In the genomic region with DNA sequence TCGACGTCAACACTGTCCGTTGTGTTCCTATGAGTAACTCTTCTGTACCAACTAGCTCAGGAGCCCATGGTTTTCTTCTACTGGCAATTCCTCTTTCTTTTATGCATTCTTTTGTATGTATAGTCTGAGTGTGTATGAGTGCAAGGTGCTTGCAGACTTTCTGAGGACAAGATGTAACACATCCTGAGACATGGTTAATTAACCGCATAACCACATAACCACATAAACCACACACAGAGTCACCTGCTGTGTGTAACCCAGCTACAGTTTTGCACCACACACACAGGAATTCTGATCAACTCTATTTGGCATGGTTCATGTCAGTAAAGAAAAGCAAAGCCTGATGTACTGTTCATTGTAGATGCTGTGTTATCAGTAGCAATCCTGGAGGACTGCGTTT, we compare ENCODE assay signal across 32 cellular contexts.
DNase-seq lines count a peak whose midpoint lies in the region; ATAC-seq, FAIRE-seq and TF ChIP-seq lines count a peak whose summit lies in the region.
"Had no signal": no experiment of that assay in that cellular context is flagged by ENCODE, and none has a peak within 500 bp of the region (broad histone marks: within the 10 kb centered on the region; RNA-seq: fewer than 3 reads in every experiment).

No MANE protein-coding gene starts in this region.

- peak; percentile 9 for FAIRE-seq in GM12891 (lab: Jason Lieb, UNC)
- peak; percentile 5 for FAIRE-seq in keratinocyte (lab: Jason Lieb, UNC)
- FAIRE-seq: A549, colon, GM12892 had no signal

- in situ Hi-C loops in ACHN (cut with HindIII; ENCODE audit: low pct_ligation_motif_present, low pct_unique_long_range_greater_than_20kb, low sequenced_read_pairs): no loop called here

- no peak for TF ChIP-seq POLR2A in GM12891 (IDR thresholded peaks at IDR 0.05; ENCODE audit: low read depth, low read length)

- no peak overlapping the region for H3K27ac ChIP-seq in keratinocyte (ENCODE audit: control insufficient read depth, insufficient read depth, low read length)
- H3K27ac ChIP-seq: A549, left lung, Peyer's patch, WERI-Rb-1 had no signal

- H3K79me2 ChIP-seq in keratinocyte (ENCODE audit: control insufficient read depth, insufficient read depth, low read length): no peaks in the 10 kb centered on the region

- H3K27me3 ChIP-seq in keratinocyte (ENCODE audit: control insufficient read depth, extremely low read depth, insufficient read depth, low read length): peaks cover 45% of the 10 kb centered on the region
- H3K27me3 ChIP-seq: left lung, Peyer's patch had no signal

- no peak overlapping the region for H2AFZ ChIP-seq in keratinocyte (ENCODE audit: control insufficient read depth, low read length)

- DNase-seq in ACHN (peak; percentile 29), GM12891 (ENCODE audit: insufficient read length, low spot score) (no peak), NCI-H526 (lab: John Stamatoyannopoulos, UW) (peak; percentile 69 to 78), keratinocyte (ENCODE audit: low read depth, low spot score) (no peak), NCI-H748 treated with DMSO at 0.1 percent for 48 hours (lab: John Stamatoyannopoulos, UW) (no peak), GDM1 (lab: John Stamatoyannopoulos, UW) (no peak)
- DNase-seq: activated CD4-positive, alpha-beta T cell treated with anti-CD3 and anti-CD28 coated beads for 48 hours; activated gamma-delta T cell; activated naive CD8-positive, alpha-beta T cell treated with anti-CD3 and anti-CD28 coated beads, Interleukin-2, amount 10 ng/mL, durations not matched to agents 7 days and 5 days; activated T-cell treated with anti-CD3 and anti-CD28 coated beads, Interleukin-2, amount 50 U/mL, for 1 hour; AML-193; aorta; CD4-positive, CD25-positive, alpha-beta regulatory T cell; effector CD4-positive, alpha-beta T cell; EL; H7; hypothalamus; left lung; mesendoderm; NCI-H1092; NCI-H187; NCI-H69; Peyer's patch; SIG-M5; SW 1271; WERI-Rb-1 had no signal

- H3K9me3 ChIP-seq in keratinocyte (ENCODE audit: control insufficient read depth, low read depth, low read length): no peaks in the 10 kb centered on the region
- H3K9me3 ChIP-seq: A549, left lung, Peyer's patch had no signal

- ATAC-seq in HG02623 (IDR thresholded peaks at IDR 0.05; ENCODE audit: unreplicated experiment) (no peak), HG03457 (IDR thresholded peaks at IDR 0.05; ENCODE audit: unreplicated experiment) (no peak)
- ATAC-seq: A549; left lung; stimulated activated memory B cell treated with anti-CD40 and anti-IgM and Interleukin-4, amounts not matched to agents 10 μg/mL and 1 μg/mL and 100 μg/mL, for 72 hours had no signal

- H3K9me1 ChIP-seq in keratinocyte (ENCODE audit: control insufficient read depth, extremely low read depth, insufficient read depth, low read length): no peaks in the 10 kb centered on the region

- H3K4me1 ChIP-seq in keratinocyte (ENCODE audit: control insufficient read depth, extremely low read depth, insufficient read depth, low read length): peaks cover 1% of the 10 kb centered on the region
- H3K4me1 ChIP-seq: A549, left lung, Peyer's patch had no signal

- no peaks in the 10 kb centered on the region for H3K36me3 ChIP-seq in keratinocyte (ENCODE audit: control insufficient read depth in 2 of 2, extremely low read depth in 1 of 2, insufficient read depth in 2 of 2, low read length in 2 of 2)
- H3K36me3 ChIP-seq: left lung, Peyer's patch, WERI-Rb-1 had no signal

- H3K4me2 ChIP-seq in keratinocyte (ENCODE audit: control insufficient read depth, extremely low read depth, insufficient read depth, low read depth, low read length): no peak overlapping the region
- H3K4me2 ChIP-seq: A549 had no signal

- dilution Hi-C loops in keratinocyte (cut with MboI; ENCODE audit: extremely low pct_ligation_motif_present, low sequenced_read_pairs): no loop called here

- H3K4me3 ChIP-seq in keratinocyte (ENCODE audit: control insufficient read depth in 2 of 3, extremely low read depth in 1 of 3, insufficient read depth in 2 of 3, low read depth in 1 of 3, low read length in 3 of 3): no peak overlapping the region
- H3K4me3 ChIP-seq: A549, left lung, Peyer's patch had no signal

- H4K20me1 ChIP-seq in keratinocyte (ENCODE audit: control insufficient read depth, extremely low read depth, insufficient read depth, low read length): no peaks in the 10 kb centered on the region

- no peak for TF ChIP-seq CTCF in keratinocyte (optimal IDR thresholded peaks at IDR 0.05 in 1 of 3, IDR thresholded peaks at IDR 0.05 in 1 of 3, conservative IDR thresholded peaks at IDR 0.05 in 1 of 3; ENCODE audit: extremely low read depth in 1 of 3, insufficient read depth in 2 of 3, low read length in 3 of 3)

- no peak overlapping the region for H3K9ac ChIP-seq in keratinocyte (ENCODE audit: control insufficient read depth, extremely low read depth, insufficient read depth, low read length)

TF ChIP-seq in GM12891, 5 proteins besides CTCF, POLR2A, EP300 and RAD21:
- TF ChIP-seq TAF1 (IDR thresholded peaks at IDR 0.05; ENCODE audit: low read depth, low read length) (no peak), POU2F2 (IDR thresholded peaks at IDR 0.05; ENCODE audit: low read depth, low read length) (no peak), POLR2AphosphoS5 (IDR thresholded peaks at IDR 0.05; ENCODE audit: low read depth, low read length) (no peak), SPI1 (IDR thresholded peaks at IDR 0.05; ENCODE audit: low read depth, low read length) (no peak), PAX5 (IDR thresholded peaks at IDR 0.05; ENCODE audit: insufficient read depth, low read length, severe bottlenecking) (no peak)

Comparison
In these comparisons a context has a peak if more than half of its experiments do, and no peak if none do; other contexts are left out.
1. DNase-seq: peak in ACHN (single experiment) and NCI-H526 (2 of 2); none in GM12891 (single experiment), keratinocyte (single experiment), NCI-H748 treated with DMSO at 0.1 percent for 48 hours (single experiment) and GDM1 (single experiment).